In the genomic region with DNA sequence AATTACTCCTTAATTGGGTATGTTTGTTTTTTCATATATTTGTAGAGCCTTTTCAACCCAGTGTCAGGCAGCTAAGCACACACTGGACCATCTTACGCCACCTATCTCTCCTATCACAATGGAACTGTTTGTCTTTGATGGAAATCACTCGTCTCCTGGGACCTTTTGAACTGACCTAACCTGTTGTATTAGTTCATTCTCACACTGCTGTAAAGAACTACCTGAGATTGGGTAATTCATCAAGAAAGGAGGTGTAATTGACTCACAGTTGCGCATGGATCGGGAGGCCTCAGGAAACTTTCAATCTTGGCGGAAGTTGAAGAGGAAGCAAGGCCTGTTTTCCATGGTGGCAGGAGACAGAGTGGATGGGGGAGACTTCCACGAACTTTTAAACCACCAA, we compare ENCODE assay signal across 21 cellular contexts.
"Had no signal": no experiment of that assay in that cellular context is flagged by ENCODE, and none has a peak within 500 bp of the region (broad histone marks: within the 10 kb centered on the region; RNA-seq: fewer than 3 reads in every experiment).

No MANE protein-coding gene starts in this region.

- H3K36me3 Mint-ChIP-seq: activated CD4-positive, alpha-beta memory T cell treated with anti-CD3 and anti-CD28 coated beads for 36 hours; activated CD8-positive, alpha-beta memory T cell treated with anti-CD3 and anti-CD28 coated beads, Interleukin-2, amount 10 ng/mL, durations not matched to agents 7 days and 5 days; activated naive CD8-positive, alpha-beta T cell treated with anti-CD3 and anti-CD28 coated beads, Interleukin-2, amount 10 ng/mL, durations not matched to agents 7 days and 5 days; naive thymus-derived CD4-positive, alpha-beta T cell; neural progenitor cell had no signal

- DNase-seq: activated CD4-positive, alpha-beta memory T cell treated with anti-CD3 and anti-CD28 coated beads for 36 hours; activated CD4-positive, alpha-beta T cell treated with anti-CD3 and anti-CD28 coated beads for 4 hours; activated CD8-positive, alpha-beta memory T cell treated with anti-CD3 and anti-CD28 coated beads, Interleukin-2, amount 10 ng/mL, durations not matched to agents 7 days and 5 days; activated naive CD4-positive, alpha-beta T cell; activated naive CD8-positive, alpha-beta T cell treated with anti-CD3 and anti-CD28 coated beads, Interleukin-2, amount 10 ng/mL, durations not matched to agents 7 days and 5 days; body of pancreas; caudate nucleus; effector memory CD8-positive, alpha-beta T cell; foreskin fibroblast; hippocampal formation; left cardiac atrium; mesenchymal stem cell; naive thymus-derived CD4-positive, alpha-beta T cell; stimulated activated CD4-positive, alpha-beta T cell treated with anti-CD3 and anti-CD28 coated beads, Interleukin-4, amount 100 ng/mL, for 1 hour; stimulated activated naive CD8-positive, alpha-beta T cell treated with anti-CD3 and anti-CD28 coated beads, Interleukin-15, amount 100 ng/mL, for 72 hours; upper lobe of left lung had no signal

- H3K4me3 Mint-ChIP-seq: activated CD4-positive, alpha-beta memory T cell treated with anti-CD3 and anti-CD28 coated beads for 36 hours; activated CD8-positive, alpha-beta memory T cell treated with anti-CD3 and anti-CD28 coated beads, Interleukin-2, amount 10 ng/mL, durations not matched to agents 7 days and 5 days; activated naive CD8-positive, alpha-beta T cell treated with anti-CD3 and anti-CD28 coated beads, Interleukin-2, amount 10 ng/mL, durations not matched to agents 7 days and 5 days; effector memory CD8-positive, alpha-beta T cell; naive thymus-derived CD4-positive, alpha-beta T cell; neural progenitor cell; stimulated activated naive CD8-positive, alpha-beta T cell treated with anti-CD3 and anti-CD28 coated beads, Interleukin-15, amount 100 ng/mL, for 72 hours; WTC11 had no signal

- H3K27ac Mint-ChIP-seq: activated CD4-positive, alpha-beta memory T cell treated with anti-CD3 and anti-CD28 coated beads for 36 hours; activated CD8-positive, alpha-beta memory T cell treated with anti-CD3 and anti-CD28 coated beads, Interleukin-2, amount 10 ng/mL, durations not matched to agents 7 days and 5 days; activated naive CD8-positive, alpha-beta T cell treated with anti-CD3 and anti-CD28 coated beads, Interleukin-2, amount 10 ng/mL, durations not matched to agents 7 days and 5 days; effector memory CD8-positive, alpha-beta T cell; neural progenitor cell; stimulated activated naive CD8-positive, alpha-beta T cell treated with anti-CD3 and anti-CD28 coated beads, Interleukin-15, amount 100 ng/mL, for 72 hours; WTC11 had no signal

- H3K27me3 ChIP-seq: body of pancreas, neural progenitor cell, upper lobe of left lung had no signal

- FAIRE-seq: islet of Langerhans had no signal

- H3K4me3 ChIP-seq: body of pancreas, neural progenitor cell, smooth muscle cell, upper lobe of left lung had no signal

- H3K4me1 Mint-ChIP-seq: activated CD8-positive, alpha-beta memory T cell treated with anti-CD3 and anti-CD28 coated beads, Interleukin-2, amount 10 ng/mL, durations not matched to agents 7 days and 5 days; activated naive CD8-positive, alpha-beta T cell treated with anti-CD3 and anti-CD28 coated beads, Interleukin-2, amount 10 ng/mL, durations not matched to agents 7 days and 5 days; neural progenitor cell had no signal

- H3K36me3 ChIP-seq: neural progenitor cell, upper lobe of left lung had no signal

- H3K9me3 Mint-ChIP-seq: activated CD4-positive, alpha-beta memory T cell treated with anti-CD3 and anti-CD28 coated beads for 36 hours; activated naive CD8-positive, alpha-beta T cell treated with anti-CD3 and anti-CD28 coated beads, Interleukin-2, amount 10 ng/mL, durations not matched to agents 7 days and 5 days; effector memory CD8-positive, alpha-beta T cell; neural progenitor cell; stimulated activated naive CD8-positive, alpha-beta T cell treated with anti-CD3 and anti-CD28 coated beads, Interleukin-15, amount 100 ng/mL, for 72 hours had no signal

- ATAC-seq: activated CD8-positive, alpha-beta memory T cell treated with anti-CD3 and anti-CD28 coated beads, Interleukin-2, amount 10 ng/mL, durations not matched to agents 7 days and 5 days; body of pancreas; effector memory CD8-positive, alpha-beta T cell; left cardiac atrium; naive thymus-derived CD4-positive, alpha-beta T cell; sciatic nerve; stimulated activated naive CD8-positive, alpha-beta T cell treated with anti-CD3 and anti-CD28 coated beads, Interleukin-15, amount 100 ng/mL, for 72 hours; WTC11 had no signal

- H3K27me3 Mint-ChIP-seq: activated CD8-positive, alpha-beta memory T cell treated with anti-CD3 and anti-CD28 coated beads, Interleukin-2, amount 10 ng/mL, durations not matched to agents 7 days and 5 days; activated naive CD8-positive, alpha-beta T cell treated with anti-CD3 and anti-CD28 coated beads, Interleukin-2, amount 10 ng/mL, durations not matched to agents 7 days and 5 days; effector memory CD8-positive, alpha-beta T cell had no signal
